Comparison of ENCODE assay signal across 19 cellular contexts in the genomic region with DNA sequence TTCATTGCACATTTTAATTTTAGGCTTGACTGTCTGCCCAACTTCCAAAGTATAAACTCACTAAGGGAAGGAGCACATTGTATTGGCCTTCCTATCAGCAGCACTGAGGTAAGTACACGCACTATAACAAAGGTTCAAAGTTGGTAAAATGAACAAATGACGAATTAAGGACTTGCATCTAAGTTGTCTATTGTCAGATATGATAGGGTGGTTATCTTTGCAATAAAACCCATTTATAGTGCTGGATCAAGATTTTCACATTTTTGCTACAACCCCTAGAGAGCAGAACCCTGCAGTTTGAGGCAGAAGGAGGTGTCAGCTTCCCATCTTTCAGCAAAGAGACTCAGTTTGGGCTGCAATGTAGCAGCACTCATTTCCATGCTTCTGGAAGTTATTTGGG. TPM values are rescaled to one million over a fixed set of nuclear protein-coding genes. Genes with fewer than 3 reads are reported as not detected.
DNase-seq lines count a peak whose midpoint lies in the region; ATAC-seq and TF ChIP-seq lines count a peak whose summit lies in the region.
"Had no signal": no experiment of that assay in that cellular context is flagged by ENCODE, and none has a peak within 500 bp of the region (broad histone marks: within the 10 kb centered on the region; RNA-seq: fewer than 3 reads in every experiment).

No MANE protein-coding gene starts in this region.

- H3K27ac ChIP-seq in breast epithelium (no peak overlapping the region), PC-9 (no peak overlapping the region), skeletal muscle tissue (ENCODE audit: low read depth, low read length) (peak overlapping the region; percentile 97)
- H3K27ac ChIP-seq: A549, tibial artery had no signal

- ATAC-seq in left ventricle myocardium superior (peak; percentile 12), HG03565 (IDR thresholded peaks at IDR 0.05; ENCODE audit: unreplicated experiment) (no peak), HG03108 (IDR thresholded peaks at IDR 0.05; ENCODE audit: unreplicated experiment) (no peak)
- ATAC-seq: A549; effector memory CD8-positive, alpha-beta T cell; natural killer cell treated with Interleukin-12 subunit alpha and Interleukin-12 subunit beta and Interleukin-15 and Interleukin-18, amount 100 ng/mL, for 72 hours; stimulated activated memory B cell treated with anti-CD40 and anti-IgM and Interleukin-4, amounts not matched to agents 10 μg/mL and 1 μg/mL and 100 μg/mL, for 72 hours had no signal

- no peaks in the 10 kb centered on the region for H3K9me2 ChIP-seq in PC-9 (ENCODE audit: insufficient read depth)

- H3K27me3 ChIP-seq in breast epithelium: no peaks in the 10 kb centered on the region
- no peaks in the 10 kb centered on the region for H3K27me3 ChIP-seq in PC-9 (ENCODE audit: insufficient read depth, low read depth)
- no peaks in the 10 kb centered on the region for H3K27me3 ChIP-seq in skeletal muscle tissue (ENCODE audit: control insufficient read depth in 3 of 3, insufficient read depth in 3 of 3, low read length in 3 of 3)
- H3K27me3 ChIP-seq: tibial artery had no signal

- TF ChIP-seq POLR2A in breast epithelium (IDR thresholded peaks at IDR 0.05): no peak

- 0 out of 2 replicates have a peak, but pooled peaks cover 7% of the 10 kb centered on the region for H4K20me1 ChIP-seq in PC-9 (ENCODE audit: insufficient read depth)

- no peaks in the 10 kb centered on the region for H3K9me3 Mint-ChIP-seq in MCF 10A (ENCODE audit: unreplicated experiment)
- H3K9me3 Mint-ChIP-seq: effector memory CD8-positive, alpha-beta T cell; natural killer cell treated with Interleukin-12 subunit alpha and Interleukin-12 subunit beta and Interleukin-15 and Interleukin-18, amount 100 ng/mL, for 72 hours; stimulated activated memory B cell treated with anti-CD40 and anti-IgM and Interleukin-4, amounts not matched to agents 10 μg/mL and 1 μg/mL and 100 μg/mL, for 72 hours had no signal

- POLR2A ChIA-PET in MCF 10A (lab: Yijun Ruan, JAX): interaction anchor here (0.7 to 8.4 kb wide), 4 partner anchors 9 to 271 kb away, joined by 3 to 235 read pairs (median 40); partner anchors contain the start of gene JMY
- POLR2A ChIA-PET in PC-9 (lab: Charles Lee; ENCODE audit: unreplicated experiment): no interaction called here

- intact Hi-C loops in MCF 10A (cut with micrococcal nuclease) (no loop called here), breast epithelium (cut with DNase I; ENCODE audit: low total_unique reads) (no loop called here), PC-9 (cut with micrococcal nuclease; ENCODE audit: unreplicated experiment) (loop anchor here (1.0 kb wide), 1 partner anchor 49 kb away; no protein-coding TSS in a partner anchor), left ventricle myocardium superior (cut with micrococcal nuclease) (no loop called here)

- H3K9me3 ChIP-seq in breast epithelium (no peaks in the 10 kb centered on the region), PC-9 (ENCODE audit: insufficient read depth, low read depth) (no peaks in the 10 kb centered on the region), skeletal muscle tissue (ENCODE audit: control insufficient read depth in 3 of 3, low read length in 3 of 3) (no peaks in the 10 kb centered on the region)
- H3K9me3 ChIP-seq: A549, tibial artery had no signal

- CTCF ChIA-PET in MCF 10A (lab: Yijun Ruan, JAX): interaction anchor here (0.6 to 1.2 kb wide), 7 partner anchors 9 to 584 kb away, joined by 3 to 6 read pairs (median 4); no protein-coding TSS in a partner anchor
- CTCF ChIA-PET in PC-9 (lab: Charles Lee): interaction anchor here (0.6 kb wide), 2 partner anchors 59 to 235 kb away, joined by 4 read pairs; no protein-coding TSS in a partner anchor

- peaks cover 47% of the 10 kb centered on the region for H3K4me1 Mint-ChIP-seq in MCF 10A (ENCODE audit: insufficient read depth, unreplicated experiment)

- H2AFZ ChIP-seq in PC-9: no peak overlapping the region

- peaks cover 22% of the 10 kb centered on the region; the same call in 1 of the 2 replicates for H3F3A ChIP-seq in PC-9 (ENCODE audit: insufficient read depth, low read depth)

- H3K4me1 ChIP-seq in breast epithelium (no peaks in the 10 kb centered on the region), PC-9 (replicated peaks; ENCODE audit: insufficient read depth) (peaks cover 66% of the 10 kb centered on the region), skeletal muscle tissue (ENCODE audit: control insufficient read depth in 3 of 3, insufficient read depth in 3 of 3, low read length in 3 of 3) (peaks cover 14 to 27% (median 16%) of the 10 kb centered on the region in 3 donors)

- peaks cover 94% of the 10 kb centered on the region for H3K79me2 ChIP-seq in PC-9 (ENCODE audit: low read depth)

- no peak for TF ChIP-seq CTCF in MCF 10A (IDR thresholded peaks at IDR 0.05; ENCODE audit: unreplicated experiment)
- TF ChIP-seq CTCF in breast epithelium (IDR thresholded peaks at IDR 0.05): no peak
- no peak for TF ChIP-seq CTCF in PC-9 (conservative IDR thresholded peaks at IDR 0.05)

- no peaks in the 10 kb centered on the region for H3K27me3 Mint-ChIP-seq in MCF 10A (ENCODE audit: insufficient read depth, unreplicated experiment)
- H3K27me3 Mint-ChIP-seq: effector memory CD8-positive, alpha-beta T cell; stimulated activated memory B cell treated with anti-CD40 and anti-IgM and Interleukin-4, amounts not matched to agents 10 μg/mL and 1 μg/mL and 100 μg/mL, for 72 hours had no signal

- BruUV-seq in MCF 10A (replicated peaks; lab: Mats Ljungman, UMichigan): no TSS peak
- BruUV-seq in PC-9 (replicated peaks; lab: Mats Ljungman, UMichigan): no TSS peak

- H3K4me3 Mint-ChIP-seq in MCF 10A (ENCODE audit: unreplicated experiment): peak overlapping the region; percentile 0
- H3K4me3 Mint-ChIP-seq: effector memory CD8-positive, alpha-beta T cell; natural killer cell treated with Interleukin-12 subunit alpha and Interleukin-12 subunit beta and Interleukin-15 and Interleukin-18, amount 100 ng/mL, for 72 hours; stimulated activated memory B cell treated with anti-CD40 and anti-IgM and Interleukin-4, amounts not matched to agents 10 μg/mL and 1 μg/mL and 100 μg/mL, for 72 hours had no signal

- H3K27ac Mint-ChIP-seq in MCF 10A (ENCODE audit: low read depth, unreplicated experiment): no peak overlapping the region
- H3K27ac Mint-ChIP-seq: effector memory CD8-positive, alpha-beta T cell; natural killer cell treated with Interleukin-12 subunit alpha and Interleukin-12 subunit beta and Interleukin-15 and Interleukin-18, amount 100 ng/mL, for 72 hours; stimulated activated memory B cell treated with anti-CD40 and anti-IgM and Interleukin-4, amounts not matched to agents 10 μg/mL and 1 μg/mL and 100 μg/mL, for 72 hours had no signal

- H3K4me2 ChIP-seq in PC-9: peak overlapping the region; percentile 82
- H3K4me2 ChIP-seq: A549 had no signal

- no peaks in the 10 kb centered on the region for H3K36me3 Mint-ChIP-seq in MCF 10A (ENCODE audit: insufficient read depth, unreplicated experiment)
- H3K36me3 Mint-ChIP-seq: natural killer cell treated with Interleukin-12 subunit alpha and Interleukin-12 subunit beta and Interleukin-15 and Interleukin-18, amount 100 ng/mL, for 72 hours; stimulated activated memory B cell treated with anti-CD40 and anti-IgM and Interleukin-4, amounts not matched to agents 10 μg/mL and 1 μg/mL and 100 μg/mL, for 72 hours had no signal

- H3K36me3 ChIP-seq in breast epithelium (no peaks in the 10 kb centered on the region), PC-9 (ENCODE audit: low read depth) (no peaks in the 10 kb centered on the region), skeletal muscle tissue (ENCODE audit: control insufficient read depth in 3 of 3, insufficient read depth in 3 of 3, low read length in 3 of 3) (no peaks in the 10 kb centered on the region)
- H3K36me3 ChIP-seq: tibial artery had no signal

- H3K9ac ChIP-seq in skeletal muscle tissue (ENCODE audit: low read depth in 1 of 3, low read length in 3 of 3): peak overlapping the region; percentile 17 to 75 (median 47)

- no peak for DNase-seq in MCF 10A (ENCODE audit: unreplicated experiment)
- DNase-seq in breast epithelium (ENCODE audit: low spot score in 2 of 2): no peak
- no peak for DNase-seq in PC-9
- DNase-seq in left ventricle myocardium superior: no peak
- no peak for DNase-seq in NCI-H1048 (lab: John Stamatoyannopoulos, UW)
- DNase-seq: activated CD4-positive, alpha-beta T cell treated with anti-CD3 and anti-CD28 coated beads for 1 hour; central memory CD4-positive, alpha-beta T cell; DMS153; effector memory CD8-positive, alpha-beta T cell; NCI-H2081; NCI-H524; stimulated activated CD4-positive, alpha-beta T cell treated with anti-CD3 and anti-CD28 coated beads, Interleukin-15, amount 100 ng/mL, for 24 hours; tibial artery had no signal

- no peak overlapping the region for H3K4me3 ChIP-seq in breast epithelium
- peak overlapping the region; percentile 4; the same call in 1 of the 2 replicates for H3K4me3 ChIP-seq in PC-9
- peak overlapping the region in 2 of 3 donors; percentile 17 to 52 for H3K4me3 ChIP-seq in skeletal muscle tissue (ENCODE audit: low read length in 3 of 3)
- H3K4me3 ChIP-seq: A549, tibial artery had no signal

RNA-seq across cellular contexts. Expression of gene HOMER1, which starts 5.1 kb away (rescaled TPM):
- total RNA-seq in MCF 10A (2022) (17.2 and 17.3 TPM in 2 replicates), breast epithelium (10 to 100 TPM in 2 of 3 donors, 1 to 10 TPM in 1; 3.2 to 26.2 (median 18.7) TPM), PC-9 (2021) (9.0 and 12.5 TPM in 2 replicates), left ventricle myocardium superior (59.5 TPM), skeletal muscle tissue (33.9 TPM)

Comparison
In these comparisons a context has a peak if more than half of its experiments do, and no peak if none do; other contexts are left out.
1. H3K4me3 ChIP-seq: peak in PC-9 (single experiment) and skeletal muscle tissue (2 of 3); none in breast epithelium (0 of 3).